ENCODE assay signal across 9 cellular contexts in genomic region chr9:137027369-137028012, GRCh38. TPM values are rescaled to one million over a fixed set of nuclear protein-coding genes. Genes with fewer than 3 reads are reported as not detected.
A peak's percentile ranks its signal among the peaks of the same experiment; 100 is the strongest.
DNase-seq lines count a peak whose midpoint lies in the region; ATAC-seq and TF ChIP-seq lines count a peak whose summit lies in the region.
"Had no signal": no experiment of that assay in that cellular context is flagged by ENCODE, and none has a peak within 500 bp of the region (broad histone marks: within the 10 kb centered on the region; RNA-seq: fewer than 3 reads in every experiment).

No MANE protein-coding gene starts in this region.

- peak overlapping the region; percentile 75 for H3K4me3 Mint-ChIP-seq in progenitor cell of endocrine pancreas (ENCODE audit: low read depth)

- no peak overlapping the region for H2AFZ ChIP-seq in fibroblast of lung (ENCODE audit: low read length)

- H3K4me3 ChIP-seq in SK-N-MC (peak overlapping the region; percentile 75), fibroblast of lung (replicated peaks in 1 of 4; ENCODE audit: control extremely low read depth in 1 of 4, insufficient read depth in 1 of 4, low read depth in 3 of 4, low read length in 4 of 4) (peak overlapping the region in 3 of 4 experiments; percentile 44 to 57 (median 54))

- H3K9ac ChIP-seq in SK-N-MC (ENCODE audit: insufficient read length), result peak overlapping the region; percentile 32
- no peak overlapping the region for H3K9ac ChIP-seq in fibroblast of lung (ENCODE audit: insufficient read depth, low read length)

- H3K9me3 ChIP-seq in SK-N-MC (ENCODE audit: low read depth, low read length), result no peaks in the 10 kb centered on the region
- H3K9me3 ChIP-seq in fibroblast of lung (ENCODE audit: control insufficient read depth, insufficient read depth, low read depth, low read length), result no peaks in the 10 kb centered on the region

- H3K27ac ChIP-seq in SK-N-MC (no peak overlapping the region), fibroblast of lung (ENCODE audit: insufficient read depth, low read length) (no peak overlapping the region)

- peaks cover 4% of the 10 kb centered on the region for H3K4me1 ChIP-seq in fibroblast of lung (ENCODE audit: control insufficient read depth, extremely low read depth, insufficient read depth, low read length)

- H3K36me3 ChIP-seq in SK-N-MC (ENCODE audit: insufficient read depth, low read length) (no peaks in the 10 kb centered on the region), fibroblast of lung (ENCODE audit: control insufficient read depth, insufficient read depth, low read length) (no peaks in the 10 kb centered on the region)

- H3K27ac Mint-ChIP-seq in progenitor cell of endocrine pancreas, result peak overlapping the region; percentile 33

- H3K4me1 Mint-ChIP-seq in progenitor cell of endocrine pancreas (ENCODE audit: low read depth), result peaks cover 2% of the 10 kb centered on the region

- H3K27me3 ChIP-seq in fibroblast of lung (ENCODE audit: control insufficient read depth, insufficient read depth, low read length), result no peaks in the 10 kb centered on the region

- H3K79me2 ChIP-seq in fibroblast of lung (ENCODE audit: control insufficient read depth, insufficient read depth, low read length), result no peaks in the 10 kb centered on the region

- no peak for TF ChIP-seq CTCF in fibroblast of lung (conservative IDR thresholded peaks at IDR 0.05 in 1 of 2, IDR thresholded peaks at IDR 0.05 in 1 of 2; ENCODE audit: low read depth in 1 of 2, low read length in 2 of 2)
- TF ChIP-seq CTCF in progenitor cell of endocrine pancreas (IDR thresholded peaks at IDR 0.05; ENCODE audit: unreplicated experiment), result no peak

- DNase-seq in SK-N-MC (ENCODE audit: low read depth, low spot score) (no peak), fibroblast of lung (ENCODE audit: low read depth in 2 of 2) (peak in 1 of 2 donors; percentile 32), progenitor cell of endocrine pancreas (ENCODE audit: low spot score, unreplicated experiment) (no peak), SKM-1 treated with dmso at 0.1 percent for 144 hours (lab: John Stamatoyannopoulos, UW; ENCODE audit: unreplicated experiment) (no peak), NCI-H2107 treated with DMSO at 0.1 percent for 48 hours (lab: John Stamatoyannopoulos, UW; ENCODE audit: unreplicated experiment) (no peak), NCI-H774 (lab: John Stamatoyannopoulos, UW) (no peak)

- H3K9me3 Mint-ChIP-seq in progenitor cell of endocrine pancreas (ENCODE audit: low read depth), result no peaks in the 10 kb centered on the region

- ATAC-seq in GM19372 (IDR thresholded peaks at IDR 0.05; ENCODE audit: low read depth, unreplicated experiment) (peak; percentile 3), HG02973 (IDR thresholded peaks at IDR 0.05; ENCODE audit: unreplicated experiment) (no peak)

- peak overlapping the region; percentile 71 for H3K4me2 ChIP-seq in fibroblast of lung (ENCODE audit: extremely low read depth, insufficient read depth, low read length)

- no peaks in the 10 kb centered on the region for H3K36me3 Mint-ChIP-seq in progenitor cell of endocrine pancreas (ENCODE audit: insufficient read depth)

- no peaks in the 10 kb centered on the region for H4K20me1 ChIP-seq in fibroblast of lung (ENCODE audit: control insufficient read depth, extremely low read depth, insufficient read depth, low read length)

- peaks cover 3% of the 10 kb centered on the region for H3K27me3 Mint-ChIP-seq in progenitor cell of endocrine pancreas

RNA-seq across cellular contexts. Expression of gene ABCA2, which starts 0.5 kb away (rescaled TPM):
- total RNA-seq in fibroblast of lung, result 13.9 and 21.8 TPM in 2 replicates
- 8.5 and 13.4 TPM in 2 replicates for polyA plus RNA-seq in fibroblast of lung
- polyA plus RNA-seq in fibroblast of lung (2012), result 14.8 and 21.5 TPM in 2 replicates
- polyA minus RNA-seq in fibroblast of lung (ENCODE audit: low replicate concordance), result 43.7 and 105 TPM in 2 replicates
- total RNA-seq in progenitor cell of endocrine pancreas, result 26.4 and 30.1 TPM in 2 replicates

RNA-seq across cellular contexts. Expression of gene FUT7, which starts 4.4 kb away (rescaled TPM):
- total RNA-seq in fibroblast of lung (not detected in 2 replicates), progenitor cell of endocrine pancreas (not detected in 2 replicates)
- polyA plus RNA-seq in fibroblast of lung, result not detected in 2 replicates
- polyA plus RNA-seq in fibroblast of lung (2012), result not detected in 2 replicates
- not detected in 2 replicates for polyA minus RNA-seq in fibroblast of lung (ENCODE audit: low replicate concordance)

RNA-seq across cellular contexts. Expression of gene NPDC1, which starts 18.5 kb away (rescaled TPM):
- total RNA-seq in fibroblast of lung, result 10.5 and 15.7 TPM in 2 replicates
- polyA plus RNA-seq in fibroblast of lung, result 9.0 and 12.1 TPM in 2 replicates
- polyA plus RNA-seq in fibroblast of lung (2012), result 31.5 and 54.9 TPM in 2 replicates
- polyA minus RNA-seq in fibroblast of lung (ENCODE audit: low replicate concordance), result 8.6 and 9.9 TPM in 2 replicates
- 62.0 and 73.2 TPM in 2 replicates for total RNA-seq in progenitor cell of endocrine pancreas

RNA-seq across cellular contexts. Expression of gene ENTPD2, which starts 26.4 kb away (rescaled TPM):
- total RNA-seq in fibroblast of lung (under 0.01 TPM in 2 replicates), progenitor cell of endocrine pancreas (0.19 and 0.51 TPM in 2 replicates)
- polyA plus RNA-seq in fibroblast of lung, result not detected in 2 replicates
- 0.12 TPM in 1 of 2 replicates, not detected in the other for polyA plus RNA-seq in fibroblast of lung (2012)
- polyA minus RNA-seq in fibroblast of lung (ENCODE audit: low replicate concordance), result not detected in 2 replicates
- total RNA-seq: T-helper 2 cell treated with Interferon-gamma antibody and Interleukin-4, amounts not matched to agents 100 ng/mL and 5 ng/mL, for 36 hours had no signal

RNA-seq across cellular contexts. Expression of gene CLIC3, which starts 31.1 kb away (rescaled TPM):
- total RNA-seq in fibroblast of lung, result 1.3 and 3.5 TPM in 2 replicates
- polyA plus RNA-seq in fibroblast of lung, result 0.98 and 1.5 TPM in 2 replicates
- polyA plus RNA-seq in fibroblast of lung (2012), result 2.3 and 7.2 TPM in 2 replicates
- 0.59 and 1.2 TPM in 2 replicates for polyA minus RNA-seq in fibroblast of lung (ENCODE audit: low replicate concordance)
- total RNA-seq in progenitor cell of endocrine pancreas, result 0.64 TPM in 1 of 2 replicates, not detected in the other
